ENCODE assay signal across 25 cellular contexts in the genomic region with DNA sequence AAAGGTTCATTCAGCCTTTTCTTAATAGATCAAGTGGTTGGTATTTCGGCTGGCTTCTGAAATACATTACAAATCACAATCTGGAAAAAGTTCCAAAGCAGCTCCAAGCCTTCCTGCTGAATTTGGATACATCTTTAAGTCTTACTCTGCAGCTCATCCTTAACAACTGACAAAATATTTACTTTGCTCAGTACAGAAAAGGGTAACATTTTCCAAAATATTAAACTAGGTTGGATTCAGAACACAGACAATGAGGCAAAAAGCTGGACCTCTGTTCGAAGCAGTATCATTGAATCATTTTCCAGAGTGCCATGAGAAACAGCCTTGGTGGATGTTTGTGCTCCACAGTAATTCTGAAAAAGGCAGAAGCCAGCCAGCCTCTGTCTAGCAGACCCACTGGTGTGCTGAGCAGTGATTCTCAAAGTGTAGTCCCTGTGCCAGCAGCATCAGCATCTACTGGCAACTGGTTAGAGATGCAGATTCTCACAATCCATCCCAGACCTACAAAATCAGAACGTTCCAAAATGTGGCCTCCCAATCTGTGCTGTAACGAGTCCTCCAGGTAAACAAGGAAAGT.
DNase-seq lines count a peak whose midpoint lies in the region; ATAC-seq, FAIRE-seq and TF ChIP-seq lines count a peak whose summit lies in the region.
"Had no signal": no experiment of that assay in that cellular context is flagged by ENCODE, and none has a peak within 500 bp of the region (broad histone marks: within the 10 kb centered on the region; RNA-seq: fewer than 3 reads in every experiment).

No MANE protein-coding gene starts in this region.

- peak overlapping the region; percentile 56 to 64 (median 63) for H3K27ac ChIP-seq in gastroesophageal sphincter
- H3K27ac ChIP-seq in small intestine (ENCODE audit: low read depth in 1 of 2, low read length in 1 of 2): peak overlapping the region; percentile 43 to 57
- no peak overlapping the region for H3K27ac ChIP-seq in GM23338 (ENCODE audit: low read depth)
- H3K27ac ChIP-seq: neural progenitor cell, spleen had no signal

- H3K79me2 ChIP-seq in GM23338 (replicated peaks; ENCODE audit: insufficient read depth): no peaks in the 10 kb centered on the region

- no peaks in the 10 kb centered on the region for H3F3A ChIP-seq in GM23338 (replicated peaks; ENCODE audit: low read depth)

- H3K27ac Mint-ChIP-seq in GM23338 (no peak overlapping the region), immature natural killer cell (no peak overlapping the region)
- H3K27ac Mint-ChIP-seq: activated naive CD4-positive, alpha-beta T cell treated with anti-CD3 and anti-CD28 coated beads, Interleukin-2, amount 50 U/mL, for 24 hours; activated T-cell treated with anti-CD3 and anti-CD28 coated beads, Interleukin-2, amount 50 U/mL, for 72 hours; type B pancreatic cell had no signal

- H3K4me3 Mint-ChIP-seq in GM23338: no peak overlapping the region
- H3K4me3 Mint-ChIP-seq in immature natural killer cell: no peak overlapping the region
- H3K4me3 Mint-ChIP-seq: activated naive CD4-positive, alpha-beta T cell treated with anti-CD3 and anti-CD28 coated beads, Interleukin-2, amount 50 U/mL, for 24 hours; activated T-cell treated with anti-CD3 and anti-CD28 coated beads, Interleukin-2, amount 50 U/mL, for 72 hours; neural progenitor cell; type B pancreatic cell had no signal

- no peak for TF ChIP-seq EP300 in gastroesophageal sphincter (IDR thresholded peaks at IDR 0.05)

- TF ChIP-seq POLR2A in gastroesophageal sphincter (IDR thresholded peaks at IDR 0.05): no peak

- H4K20me1 ChIP-seq in GM23338 (replicated peaks; ENCODE audit: insufficient read depth): 0 out of 2 replicates have a peak, but pooled peaks cover 4% of the 10 kb centered on the region

- no peak for FAIRE-seq in small intestine (lab: Jason Lieb, UNC)
- FAIRE-seq: RCC 7860 had no signal

- H3K36me3 Mint-ChIP-seq in GM23338 (ENCODE audit: low read depth) (no peaks in the 10 kb centered on the region), immature natural killer cell (no peaks in the 10 kb centered on the region)
- H3K36me3 Mint-ChIP-seq: neural progenitor cell had no signal

- H3K4me1 ChIP-seq in gastroesophageal sphincter: peaks cover 3 to 35% (median 6%) of the 10 kb centered on the region in 3 donors
- peaks cover 2 to 3% of the 10 kb centered on the region in 2 donors for H3K4me1 ChIP-seq in small intestine (ENCODE audit: control insufficient read depth in 2 of 2, insufficient read depth in 1 of 2, low read depth in 1 of 2, low read length in 1 of 2)
- peaks cover 31% of the 10 kb centered on the region; the same call in 1 of the 2 replicates for H3K4me1 ChIP-seq in GM23338 (ENCODE audit: insufficient read depth)
- H3K4me1 ChIP-seq: neural progenitor cell, spleen had no signal

- TF ChIP-seq CTCF in gastroesophageal sphincter (IDR thresholded peaks at IDR 0.05): no peak
- TF ChIP-seq CTCF in GM23338 (conservative IDR thresholded peaks at IDR 0.05; ENCODE audit: low read depth in 2 of 2): no peak

- H3K4me2 ChIP-seq in GM23338: no peak overlapping the region
- H3K4me2 ChIP-seq: neural progenitor cell had no signal

- H3K36me3 ChIP-seq in gastroesophageal sphincter (no peaks in the 10 kb centered on the region), small intestine (ENCODE audit: control insufficient read depth in 2 of 2, insufficient read depth in 2 of 2, low read length in 2 of 2) (no peaks in the 10 kb centered on the region), GM23338 (ENCODE audit: insufficient read depth) (no peaks in the 10 kb centered on the region)
- H3K36me3 ChIP-seq: neural progenitor cell, spleen had no signal

- ATAC-seq in gastroesophageal sphincter (no peak), GM18861 (IDR thresholded peaks at IDR 0.05; ENCODE audit: unreplicated experiment) (no peak), GM23338 (no peak)
- ATAC-seq: activated T-cell treated with anti-CD3 and anti-CD28 coated beads, Interleukin-2, amount 50 U/mL, for 72 hours; stimulated activated naive CD8-positive, alpha-beta T cell treated with anti-CD3 and anti-CD28 coated beads, Interleukin-15, Interleukin-2, amounts not matched to agents 100 U/mL and 50 U/mL, for 24 hours had no signal

- peaks cover 6% of the 10 kb centered on the region for H3K9me2 ChIP-seq in GM23338 (ENCODE audit: insufficient read depth)

- H3K27me3 Mint-ChIP-seq in GM23338 (ENCODE audit: insufficient read depth, low read depth, poor library complexity) (no peaks in the 10 kb centered on the region), immature natural killer cell (ENCODE audit: low read depth in 3 of 3) (peaks cover 0 to 3% (median 2%) of the 10 kb centered on the region in 3 donors)
- H3K27me3 Mint-ChIP-seq: activated naive CD4-positive, alpha-beta T cell treated with anti-CD3 and anti-CD28 coated beads, Interleukin-2, amount 50 U/mL, for 24 hours; type B pancreatic cell had no signal

- H3K4me1 Mint-ChIP-seq in GM23338 (peaks cover 29% of the 10 kb centered on the region), immature natural killer cell (no peaks in the 10 kb centered on the region)
- H3K4me1 Mint-ChIP-seq: activated naive CD4-positive, alpha-beta T cell treated with anti-CD3 and anti-CD28 coated beads, Interleukin-2, amount 50 U/mL, for 24 hours; neural progenitor cell had no signal

- no peaks in the 10 kb centered on the region for H3K9me3 Mint-ChIP-seq in GM23338
- H3K9me3 Mint-ChIP-seq in immature natural killer cell: no peaks in the 10 kb centered on the region
- H3K9me3 Mint-ChIP-seq: activated naive CD4-positive, alpha-beta T cell treated with anti-CD3 and anti-CD28 coated beads, Interleukin-2, amount 50 U/mL, for 24 hours; activated T-cell treated with anti-CD3 and anti-CD28 coated beads, Interleukin-2, amount 50 U/mL, for 72 hours; neural progenitor cell; type B pancreatic cell had no signal

- no peak overlapping the region for H2AFZ ChIP-seq in GM23338
- H2AFZ ChIP-seq: neural progenitor cell had no signal

- H3K9me3 ChIP-seq in gastroesophageal sphincter (no peaks in the 10 kb centered on the region), small intestine (ENCODE audit: control insufficient read depth, low read depth) (no peaks in the 10 kb centered on the region)
- H3K9me3 ChIP-seq: spleen had no signal

- H3K27me3 ChIP-seq in gastroesophageal sphincter (no peaks in the 10 kb centered on the region), small intestine (ENCODE audit: control insufficient read depth in 2 of 2, insufficient read depth in 2 of 2, low read length in 2 of 2) (no peaks in the 10 kb centered on the region), GM23338 (ENCODE audit: insufficient read depth) (no peaks in the 10 kb centered on the region)
- H3K27me3 ChIP-seq: neural progenitor cell, spleen had no signal

- peak; percentile 40 for DNase-seq in NCI-H446 treated with DMSO at 0.1 percent for 48 hours (lab: John Stamatoyannopoulos, UW)
- DNase-seq in medulla oblongata (ENCODE audit: extremely low spot score): peak; percentile 7
- DNase-seq in small intestine: peak; percentile 2
- DNase-seq in GM23338 (ENCODE audit: low spot score): no peak
- DNase-seq in immature natural killer cell: no peak
- DNase-seq in GDM1 (lab: John Stamatoyannopoulos, UW): no peak
- DNase-seq: activated CD4-positive, alpha-beta T cell treated with anti-CD3 and anti-CD28 coated beads for 48 hours; activated T-cell treated with anti-CD3 and anti-CD28 coated beads, Interleukin-2, amount 50 U/mL, for 72 hours; COR-L47; effector CD8-positive, alpha-beta T cell; erythroblast; left colon; NCI-H1105 treated with DMSO at 0.1 percent for 48 hours; NCI-H2107; NCI-H524; spleen; stimulated activated CD4-positive, alpha-beta T cell treated with anti-CD3 and anti-CD28 coated beads, Interleukin-4, amount 100 ng/mL, for 4 hours; stimulated activated naive CD8-positive, alpha-beta T cell treated with anti-CD3 and anti-CD28 coated beads, Interleukin-15, Interleukin-2, amounts not matched to agents 100 U/mL and 50 U/mL, for 24 hours; T-helper 2 cell had no signal

- H3K4me3 ChIP-seq in gastroesophageal sphincter (no peak overlapping the region), small intestine (ENCODE audit: low read depth in 1 of 2, low read length in 2 of 2) (no peak overlapping the region), GM23338 (no peak overlapping the region)
- H3K4me3 ChIP-seq: neural progenitor cell, spleen had no signal

- WGBS in gastroesophageal sphincter (ENCODE audit: low coverage in 1 of 2), 2 donors: 13 to 16% methylated on average over 3 to 4 of the region's 4 CpGs
- 42 to 52% (median 47%) methylated on average over 4 of the region's 4 CpGs for WGBS in small intestine, 3 donors

TF ChIP-seq in GM23338, 12 proteins besides CTCF, POLR2A, EP300 and RAD21 (continues in another document):
- TF ChIP-seq EZH2phosphoT487 (IDR thresholded peaks at IDR 0.05; ENCODE audit: unreplicated experiment): no peak
- TF ChIP-seq JUNB (IDR thresholded peaks at IDR 0.05; ENCODE audit: unreplicated experiment): no peak
- TF ChIP-seq, protein P1, sequence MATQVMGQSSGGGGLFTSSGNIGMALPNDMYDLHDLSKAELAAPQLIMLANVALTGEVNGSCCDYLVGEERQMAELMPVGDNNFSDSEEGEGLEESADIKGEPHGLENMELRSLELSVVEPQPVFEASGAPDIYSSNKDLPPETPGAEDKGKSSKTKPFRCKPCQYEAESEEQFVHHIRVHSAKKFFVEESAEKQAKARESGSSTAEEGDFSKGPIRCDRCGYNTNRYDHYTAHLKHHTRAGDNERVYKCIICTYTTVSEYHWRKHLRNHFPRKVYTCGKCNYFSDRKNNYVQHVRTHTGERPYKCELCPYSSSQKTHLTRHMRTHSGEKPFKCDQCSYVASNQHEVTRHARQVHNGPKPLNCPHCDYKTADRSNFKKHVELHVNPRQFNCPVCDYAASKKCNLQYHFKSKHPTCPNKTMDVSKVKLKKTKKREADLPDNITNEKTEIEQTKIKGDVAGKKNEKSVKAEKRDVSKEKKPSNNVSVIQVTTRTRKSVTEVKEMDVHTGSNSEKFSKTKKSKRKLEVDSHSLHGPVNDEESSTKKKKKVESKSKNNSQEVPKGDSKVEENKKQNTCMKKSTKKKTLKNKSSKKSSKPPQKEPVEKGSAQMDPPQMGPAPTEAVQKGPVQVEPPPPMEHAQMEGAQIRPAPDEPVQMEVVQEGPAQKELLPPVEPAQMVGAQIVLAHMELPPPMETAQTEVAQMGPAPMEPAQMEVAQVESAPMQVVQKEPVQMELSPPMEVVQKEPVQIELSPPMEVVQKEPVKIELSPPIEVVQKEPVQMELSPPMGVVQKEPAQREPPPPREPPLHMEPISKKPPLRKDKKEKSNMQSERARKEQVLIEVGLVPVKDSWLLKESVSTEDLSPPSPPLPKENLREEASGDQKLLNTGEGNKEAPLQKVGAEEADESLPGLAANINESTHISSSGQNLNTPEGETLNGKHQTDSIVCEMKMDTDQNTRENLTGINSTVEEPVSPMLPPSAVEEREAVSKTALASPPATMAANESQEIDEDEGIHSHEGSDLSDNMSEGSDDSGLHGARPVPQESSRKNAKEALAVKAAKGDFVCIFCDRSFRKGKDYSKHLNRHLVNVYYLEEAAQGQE (IDR thresholded peaks at IDR 0.05; ENCODE audit: unreplicated experiment): no peak
- TF ChIP-seq ZNF331 (CRISPR knock-in tag; IDR thresholded peaks at IDR 0.05; ENCODE audit: low read depth): no peak
- no peak for TF ChIP-seq STAT1 (IDR thresholded peaks at IDR 0.05; ENCODE audit: unreplicated experiment)

Comparison
In these comparisons a context has a peak if more than half of its experiments do, and no peak if none do; other contexts are left out.
1. DNase-seq: peak in NCI-H446 treated with DMSO at 0.1 percent for 48 hours (single experiment), medulla oblongata (single experiment) and small intestine (single experiment); none in GM23338 (single experiment), immature natural killer cell (0 of 3) and GDM1 (single experiment).